Comparison of ENCODE assay signal across 8 cellular contexts in genomic region chr1:38489844-38490270, GRCh38.
A peak's percentile ranks its signal among the peaks of the same experiment; 100 is the strongest.
DNase-seq lines count a peak whose midpoint lies in the region; ATAC-seq, FAIRE-seq and TF ChIP-seq lines count a peak whose summit lies in the region.

No MANE protein-coding gene starts in this region.

- H3K27ac ChIP-seq in OCI-LY3 (ENCODE audit: low read length) (no peak overlapping the region), kidney (ENCODE audit: low read depth in 2 of 2, low read length in 2 of 2) (no peak overlapping the region)

- H3K36me3 ChIP-seq in OCI-LY3 (replicated peaks; ENCODE audit: low read depth, low read length) (no peaks in the 10 kb centered on the region), kidney (ENCODE audit: control insufficient read depth in 1 of 2, insufficient read depth in 2 of 2, low read length in 2 of 2) (no peaks in the 10 kb centered on the region)

- no peaks in the 10 kb centered on the region for H4K20me1 ChIP-seq in OCI-LY3 (ENCODE audit: insufficient read depth, low read length)

- no peak overlapping the region for H3K4me3 ChIP-seq in OCI-LY3 (ENCODE audit: low read length)
- no peak overlapping the region for H3K4me3 ChIP-seq in kidney (ENCODE audit: low read length in 2 of 2)

- H3K4me1 ChIP-seq in OCI-LY3 (ENCODE audit: low read length) (peaks cover 7% of the 10 kb centered on the region), kidney (ENCODE audit: control insufficient read depth in 1 of 2, insufficient read depth in 1 of 2, low read depth in 1 of 2, low read length in 2 of 2) (peaks cover 0 to 3% of the 10 kb centered on the region in 2 donors)

- peak; percentile 44 for TF ChIP-seq CTCF in GM10248 (IDR thresholded peaks at IDR 0.05; ENCODE audit: control extremely low read depth, extremely low read depth, low read depth, missing control alignments)
- TF ChIP-seq CTCF in OCI-LY3 (IDR thresholded peaks at IDR 0.05; ENCODE audit: low read depth, low read length) = peak; percentile 59
- peak; percentile 46 for TF ChIP-seq CTCF in kidney (IDR thresholded peaks at IDR 0.05; ENCODE audit: borderline replicate concordance, extremely low read depth, insufficient read depth)

- H3K79me2 ChIP-seq in OCI-LY3 (ENCODE audit: low read length) = no peaks in the 10 kb centered on the region

- CTCF ChIA-PET in GM10248 (lab: Yijun Ruan, JAX) = interaction anchor here (0.8 to 2.5 kb wide), 13 partner anchors 8 to 253 kb away, joined by 3 to 8 read pairs (median 4); no protein-coding TSS in a partner anchor

- no peaks in the 10 kb centered on the region for H3K27me3 ChIP-seq in OCI-LY3 (ENCODE audit: low read depth, low read length)

- no peak for ATAC-seq in GM18519 (IDR thresholded peaks at IDR 0.05; ENCODE audit: low FRiP score, unreplicated experiment)

- intact Hi-C loops in kidney (cut with DNase I) = no loop called here

- H3K9me3 ChIP-seq in OCI-LY3 (ENCODE audit: insufficient read depth, low read length) (no peaks in the 10 kb centered on the region), kidney (ENCODE audit: control insufficient read depth in 1 of 2, low read length in 2 of 2) (no peaks in the 10 kb centered on the region)

- H2AFZ ChIP-seq in OCI-LY3 (ENCODE audit: low read depth, low read length) = no peak overlapping the region

- DNase-seq in A172 (ENCODE audit: low spot score) (peak; percentile 3), GM10248 (ENCODE audit: extremely low spot score) (peak; percentile 65), kidney (no peak), NCI-H226 (no peak)
- peak; percentile 14 for DNase-seq in activated gamma-delta T cell treated with anti-CD3 and anti-CD28 coated beads, Interleukin-2, amount 50 U/mL, for 16 hours (ENCODE audit: low read depth)
- peak; percentile 30 for DNase-seq in stimulated activated CD8-positive, alpha-beta memory T cell treated with anti-CD3 and anti-CD28 coated beads, Interleukin-7, amount 100 ng/mL, for 24 hours (ENCODE audit: low read depth)

- no peak overlapping the region for H3K4me2 ChIP-seq in OCI-LY3 (ENCODE audit: low read length)

- H3K9ac ChIP-seq in OCI-LY3 (ENCODE audit: low read length) (no peak overlapping the region), kidney (ENCODE audit: low read length in 2 of 2) (no peak overlapping the region)

- POLR2A ChIA-PET in GM10248 (lab: Yijun Ruan, JAX) = interaction anchor here (0.6 kb wide), 1 partner anchor 9 kb away, joined by 3 read pairs; no protein-coding TSS in a partner anchor

- no peak for FAIRE-seq in kidney (lab: Jason Lieb, UNC)

Comparison
In these comparisons a context has a peak if more than half of its experiments do, and no peak if none do; other contexts are left out.
1. DNase-seq: peak in A172 (single experiment), GM10248 (single experiment), activated gamma-delta T cell treated with anti-CD3 and anti-CD28 coated beads, Interleukin-2, amount 50 U/mL, for 16 hours (single experiment) and stimulated activated CD8-positive, alpha-beta memory T cell treated with anti-CD3 and anti-CD28 coated beads, Interleukin-7, amount 100 ng/mL, for 24 hours (single experiment); none in kidney (single experiment) and NCI-H226 (single experiment).
2. Peak in every context shown above with its lines, with median percentiles within 50 percentile points of each other: CTCF ChIP-seq.